8 cellular contexts compared by ENCODE assay signal in genomic region chr1:161766102-161766981, GRCh38. TPM values are rescaled to one million over a fixed set of nuclear protein-coding genes. Genes with fewer than 3 reads are reported as not detected.
A peak's percentile ranks its signal among the peaks of the same experiment; 100 is the strongest.
DNase-seq lines count a peak whose midpoint lies in the region; ATAC-seq and TF ChIP-seq lines count a peak whose summit lies in the region.

TSS of gene ATF6 (plus strand) at chr1:161766320. CDS start at chr1:161766361, 41 bp downstream.

- H3K27ac Mint-ChIP-seq in activated CD4-positive, alpha-beta T cell treated with anti-CD3 and anti-CD28 coated beads for 36 hours: peak within 1 kb of the TSS; percentile 99

- POLR2A ChIA-PET in activated CD4-positive, alpha-beta T cell treated with anti-CD3 and anti-CD28 coated beads for 36 hours (lab: Charles Lee): interaction anchor here (0.9 to 1.6 kb wide), 4 partner anchors 10 to 26 kb away, joined by 3 to 6 read pairs (median 4); partner anchors contain the start of gene DUSP12

- H3K9me3 Mint-ChIP-seq in activated CD4-positive, alpha-beta T cell treated with anti-CD3 and anti-CD28 coated beads for 36 hours (ENCODE audit: low read depth): no peaks in the 10 kb centered on the region

- H3K36me3 Mint-ChIP-seq in activated CD4-positive, alpha-beta T cell treated with anti-CD3 and anti-CD28 coated beads for 36 hours (ENCODE audit: low read depth): peaks cover 7% of the 10 kb centered on the region

- H3K4me3 Mint-ChIP-seq in activated CD4-positive, alpha-beta T cell treated with anti-CD3 and anti-CD28 coated beads for 36 hours: peak within 1 kb of the TSS; percentile 96

- peak within 1 kb of the TSS; percentile 75 for H3K27ac ChIP-seq in cingulate gyrus (ENCODE audit: low read depth, low read length)
- peak within 1 kb of the TSS; percentile 64 for H3K27ac ChIP-seq in layer of hippocampus (ENCODE audit: low read depth, low read length)

- ATAC-seq in GM19025 (IDR thresholded peaks at IDR 0.05; ENCODE audit: low read depth, unreplicated experiment): peak; percentile 48
- ATAC-seq in HG03378 (IDR thresholded peaks at IDR 0.05; ENCODE audit: unreplicated experiment): peak; percentile 59
- peak; percentile 68 for ATAC-seq in activated CD4-positive, alpha-beta T cell treated with anti-CD3 and anti-CD28 coated beads for 36 hours

- intact Hi-C loops in activated CD4-positive, alpha-beta T cell treated with anti-CD3 and anti-CD28 coated beads for 36 hours (cut with DNase I, micrococcal nuclease): loop anchor here (1.0 to 10.0 kb wide), 8 partner anchors 16 to 796 kb away; partner anchors contain the start of genes DUSP12 (in 1 of the 2), UAP1 (in 1 of the 2) and UHMK1 (in 1 of the 2)

- H3K4me1 Mint-ChIP-seq in activated CD4-positive, alpha-beta T cell treated with anti-CD3 and anti-CD28 coated beads for 36 hours: peaks cover 49% of the 10 kb centered on the region

- H3K4me3 ChIP-seq in AG09309 (ENCODE audit: control insufficient read depth, low read depth, low read length): peak within 1 kb of the TSS; percentile 90

- DNase-seq in AG09309 (ENCODE audit: low read depth) (peak; percentile 80), NCI-H510A (lab: John Stamatoyannopoulos, UW) (peak; percentile 79)
- peak; percentile 89 for DNase-seq in activated CD4-positive, alpha-beta T cell treated with anti-CD3 and anti-CD28 coated beads for 36 hours
- peak; percentile 47 to 71 (median 68) for DNase-seq in stimulated activated CD4-positive, alpha-beta T cell treated with anti-CD3 and anti-CD28 coated beads, Interleukin-1b, Interleukin-23, amount 100 ng/mL, for 24 hours (ENCODE audit: low read depth in 4 of 4, low spot score in 1 of 4)

- no peaks in the 10 kb centered on the region for H3K27me3 ChIP-seq in layer of hippocampus (ENCODE audit: control insufficient read depth, insufficient read depth, low read length)

- H3K27me3 Mint-ChIP-seq in activated CD4-positive, alpha-beta T cell treated with anti-CD3 and anti-CD28 coated beads for 36 hours: no peaks in the 10 kb centered on the region

- CTCF ChIA-PET in activated CD4-positive, alpha-beta T cell treated with anti-CD3 and anti-CD28 coated beads for 36 hours (lab: Charles Lee): interaction anchor here (0.5 to 2.2 kb wide), 9 partner anchors 10 to 271 kb away, joined by 3 to 12 read pairs (median 4); no protein-coding TSS in a partner anchor

- TF ChIP-seq CTCF in AG09309 (IDR thresholded peaks at IDR 0.05; ENCODE audit: control insufficient read depth, insufficient read depth, low read depth, low read length, missing control alignments): no peak

RNA-seq across cellular contexts. Expression of gene ATF6, which starts in this region (rescaled TPM):
- total RNA-seq in activated CD4-positive, alpha-beta T cell treated with anti-CD3 and anti-CD28 coated beads for 36 hours: 10 to 100 TPM; 23.7 to 31.9 TPM

Comparison
In these comparisons a context has a peak if more than half of its experiments do, and no peak if none do; other contexts are left out.
1. Peak in every context shown above with its lines: DNase-seq, ATAC-seq, H3K4me3 ChIP-seq and H3K27ac ChIP-seq.